18 cellular contexts compared by ENCODE assay signal in genomic region chr3:31762016-31762764, GRCh38.
DNase-seq lines count a peak whose midpoint lies in the region; ATAC-seq and TF ChIP-seq lines count a peak whose summit lies in the region.
"Had no signal": no experiment of that assay in that cellular context is flagged by ENCODE, and none has a peak within 500 bp of the region (broad histone marks: within the 10 kb centered on the region; RNA-seq: fewer than 3 reads in every experiment).

No MANE protein-coding gene starts in this region.

- peaks cover 5% of the 10 kb centered on the region for H3K27me3 Mint-ChIP-seq in activated T-cell treated with anti-CD3 and anti-CD28 coated beads, Interleukin-2, amount 50 U/mL, for 24 hours
- H3K27me3 Mint-ChIP-seq in T-helper 1 cell treated with Interleukin-12 subunit alpha and Interleukin-12 subunit beta and Interleukin-4 antibody, amounts not matched to agents 30 μg/mL and 1 μg/mL, for 36 hours (ENCODE audit: low read depth), result no peaks in the 10 kb centered on the region

- DNase-seq in activated T-cell treated with anti-CD3 and anti-CD28 coated beads, Interleukin-2, amount 50 U/mL, for 24 hours, result no peak
- DNase-seq in activated T-cell treated with anti-CD3 and anti-CD28 coated beads for 4 hours (no peak), hepatocyte (ENCODE audit: low spot score) (no peak), HuH-7 (ENCODE audit: low spot score) (no peak)
- no peak for DNase-seq in stimulated activated effector memory CD8-positive, alpha-beta T cell treated with anti-CD3 and anti-CD28 coated beads, Interleukin-12 subunit alpha, Interleukin-12 subunit beta, amount 100 ng/mL, for 72 hours (ENCODE audit: low spot score in 2 of 2)
- DNase-seq: activated CD8-positive, alpha-beta T cell treated with anti-CD3 and anti-CD28 coated beads, Interleukin-2, amount 10 ng/mL, durations not matched to agents 7 days and 5 days; CD8-positive, alpha-beta T cell; cortex of kidney; gastrocnemius medialis; mammary epithelial cell; NCI-H2081; NCI-H774; nucleus accumbens; small intestine; stimulated activated naive CD4-positive, alpha-beta T cell had no signal

- H3K79me2 ChIP-seq in hepatocyte, result no peaks in the 10 kb centered on the region

- H3K4me1 Mint-ChIP-seq in activated T-cell treated with anti-CD3 and anti-CD28 coated beads, Interleukin-2, amount 50 U/mL, for 24 hours (ENCODE audit: low read depth), result peaks cover 30% of the 10 kb centered on the region
- peaks cover 60% of the 10 kb centered on the region for H3K4me1 Mint-ChIP-seq in T-helper 1 cell treated with Interleukin-12 subunit alpha and Interleukin-12 subunit beta and Interleukin-4 antibody, amounts not matched to agents 30 μg/mL and 1 μg/mL, for 36 hours (ENCODE audit: low read depth)
- H3K4me1 Mint-ChIP-seq in stimulated activated effector memory CD8-positive, alpha-beta T cell treated with anti-CD3 and anti-CD28 coated beads, Interleukin-12 subunit alpha, Interleukin-12 subunit beta, amount 100 ng/mL, for 72 hours, result peaks cover 24% of the 10 kb centered on the region

- H3K4me3 Mint-ChIP-seq in activated T-cell treated with anti-CD3 and anti-CD28 coated beads, Interleukin-2, amount 50 U/mL, for 24 hours, result no peak overlapping the region
- H3K4me3 Mint-ChIP-seq in T-helper 1 cell treated with Interleukin-12 subunit alpha and Interleukin-12 subunit beta and Interleukin-4 antibody, amounts not matched to agents 30 μg/mL and 1 μg/mL, for 36 hours, result peak overlapping the region; percentile 29
- no peak overlapping the region for H3K4me3 Mint-ChIP-seq in stimulated activated effector memory CD8-positive, alpha-beta T cell treated with anti-CD3 and anti-CD28 coated beads, Interleukin-12 subunit alpha, Interleukin-12 subunit beta, amount 100 ng/mL, for 72 hours
- H3K4me3 Mint-ChIP-seq: activated CD8-positive, alpha-beta T cell treated with anti-CD3 and anti-CD28 coated beads, Interleukin-2, amount 10 ng/mL, durations not matched to agents 7 days and 5 days; CD8-positive, alpha-beta T cell had no signal

- H3K9me3 Mint-ChIP-seq in activated T-cell treated with anti-CD3 and anti-CD28 coated beads, Interleukin-2, amount 50 U/mL, for 24 hours, result no peaks in the 10 kb centered on the region
- no peaks in the 10 kb centered on the region for H3K9me3 Mint-ChIP-seq in T-helper 1 cell treated with Interleukin-12 subunit alpha and Interleukin-12 subunit beta and Interleukin-4 antibody, amounts not matched to agents 30 μg/mL and 1 μg/mL, for 36 hours
- H3K9me3 Mint-ChIP-seq in stimulated activated effector memory CD8-positive, alpha-beta T cell treated with anti-CD3 and anti-CD28 coated beads, Interleukin-12 subunit alpha, Interleukin-12 subunit beta, amount 100 ng/mL, for 72 hours, result no peaks in the 10 kb centered on the region
- H3K9me3 Mint-ChIP-seq: CD8-positive, alpha-beta T cell had no signal

- ATAC-seq in stimulated activated effector memory CD8-positive, alpha-beta T cell treated with anti-CD3 and anti-CD28 coated beads, Interleukin-12 subunit alpha, Interleukin-12 subunit beta, amount 100 ng/mL, for 72 hours, result peak; percentile 76
- ATAC-seq in HG02938 (IDR thresholded peaks at IDR 0.05; ENCODE audit: unreplicated experiment), result no peak
- no peak for ATAC-seq in HG03432 (IDR thresholded peaks at IDR 0.05; ENCODE audit: unreplicated experiment)
- ATAC-seq: activated CD8-positive, alpha-beta T cell treated with anti-CD3 and anti-CD28 coated beads, Interleukin-2, amount 10 ng/mL, durations not matched to agents 7 days and 5 days; CD8-positive, alpha-beta T cell; gastrocnemius medialis had no signal

- 73% methylated on average over 6 of the region's 6 CpGs for WGBS in hepatocyte (ENCODE audit: low lambda C conversion rate, missing lambda C conversion rate)

- peak overlapping the region; percentile 8 for H3K4me2 ChIP-seq in hepatocyte

- H2AFZ ChIP-seq in hepatocyte, result no peak overlapping the region

- no peaks in the 10 kb centered on the region for H3K9me2 ChIP-seq in hepatocyte (replicated peaks; ENCODE audit: insufficient read depth)

- H3K36me3 Mint-ChIP-seq in activated T-cell treated with anti-CD3 and anti-CD28 coated beads, Interleukin-2, amount 50 U/mL, for 24 hours (ENCODE audit: low read depth), result no peaks in the 10 kb centered on the region
- peaks cover 4% of the 10 kb centered on the region for H3K36me3 Mint-ChIP-seq in T-helper 1 cell treated with Interleukin-12 subunit alpha and Interleukin-12 subunit beta and Interleukin-4 antibody, amounts not matched to agents 30 μg/mL and 1 μg/mL, for 36 hours (ENCODE audit: low read depth)
- no peaks in the 10 kb centered on the region for H3K36me3 Mint-ChIP-seq in stimulated activated effector memory CD8-positive, alpha-beta T cell treated with anti-CD3 and anti-CD28 coated beads, Interleukin-12 subunit alpha, Interleukin-12 subunit beta, amount 100 ng/mL, for 72 hours
- H3K36me3 Mint-ChIP-seq: CD8-positive, alpha-beta T cell had no signal

- no peaks in the 10 kb centered on the region for H3K27me3 ChIP-seq in hepatocyte
- H3K27me3 ChIP-seq: gastrocnemius medialis had no signal

- H3K27ac Mint-ChIP-seq in activated T-cell treated with anti-CD3 and anti-CD28 coated beads, Interleukin-2, amount 50 U/mL, for 24 hours, result peak overlapping the region; percentile 48
- peak overlapping the region; percentile 78 for H3K27ac Mint-ChIP-seq in T-helper 1 cell treated with Interleukin-12 subunit alpha and Interleukin-12 subunit beta and Interleukin-4 antibody, amounts not matched to agents 30 μg/mL and 1 μg/mL, for 36 hours
- peak overlapping the region; percentile 21 for H3K27ac Mint-ChIP-seq in stimulated activated effector memory CD8-positive, alpha-beta T cell treated with anti-CD3 and anti-CD28 coated beads, Interleukin-12 subunit alpha, Interleukin-12 subunit beta, amount 100 ng/mL, for 72 hours
- H3K27ac Mint-ChIP-seq: activated CD8-positive, alpha-beta T cell treated with anti-CD3 and anti-CD28 coated beads, Interleukin-2, amount 10 ng/mL, durations not matched to agents 7 days and 5 days; CD8-positive, alpha-beta T cell had no signal

- H3K27ac ChIP-seq in hepatocyte, result no peak overlapping the region
- H3K27ac ChIP-seq: gastrocnemius medialis had no signal

- TF ChIP-seq CTCF in hepatocyte (IDR thresholded peaks at IDR 0.05; ENCODE audit: poor library complexity), result no peak

- H3K9me3 ChIP-seq in hepatocyte (ENCODE audit: low read depth), result no peaks in the 10 kb centered on the region
- H3K9me3 ChIP-seq: gastrocnemius medialis had no signal

- no peaks in the 10 kb centered on the region for H3K36me3 ChIP-seq in hepatocyte (replicated peaks; ENCODE audit: insufficient read depth, low read depth)
- H3K36me3 ChIP-seq: gastrocnemius medialis had no signal

- H3K4me3 ChIP-seq in hepatocyte, result no peak overlapping the region
- H3K4me3 ChIP-seq: gastrocnemius medialis had no signal

- H3K4me1 ChIP-seq in hepatocyte (ENCODE audit: insufficient read depth), result peaks cover 6% of the 10 kb centered on the region
- H3K4me1 ChIP-seq: gastrocnemius medialis had no signal

- no peaks in the 10 kb centered on the region for H4K20me1 ChIP-seq in hepatocyte (ENCODE audit: insufficient read depth, poor library complexity, severe bottlenecking)

Comparison
In these comparisons a context has a peak if more than half of its experiments do, and no peak if none do; other contexts are left out.
1. H3K27ac Mint-ChIP-seq: peak in every context shown above with its lines; median percentile 78 in T-helper 1 cell treated with Interleukin-12 subunit alpha and Interleukin-12 subunit beta and Interleukin-4 antibody, amounts not matched to agents 30 μg/mL and 1 μg/mL, for 36 hours; 48 in activated T-cell treated with anti-CD3 and anti-CD28 coated beads, Interleukin-2, amount 50 U/mL, for 24 hours; 21 in stimulated activated effector memory CD8-positive, alpha-beta T cell treated with anti-CD3 and anti-CD28 coated beads, Interleukin-12 subunit alpha, Interleukin-12 subunit beta, amount 100 ng/mL, for 72 hours.